8 cellular contexts compared by ENCODE assay signal in genomic region chr2:121532347-121532766, GRCh38. TPM values are rescaled to one million over a fixed set of nuclear protein-coding genes. Genes with fewer than 3 reads are reported as not detected.
A peak's percentile ranks its signal among the peaks of the same experiment; 100 is the strongest.
DNase-seq lines count a peak whose midpoint lies in the region; FAIRE-seq and TF ChIP-seq lines count a peak whose summit lies in the region.

No MANE protein-coding gene starts in this region.

- no peaks in the 10 kb centered on the region for H3K36me3 ChIP-seq in left ventricle myocardium inferior

- intact Hi-C loops in left ventricle myocardium inferior (cut with micrococcal nuclease) (loop anchor here (5.0 to 10.0 kb wide), 2 partner anchors 62 to 110 kb away; no protein-coding TSS in a partner anchor), cardiac septum (cut with DNase I) (no loop called here)

- DNase-seq in left ventricle myocardium inferior (no peak), cardiac septum (ENCODE audit: low spot score) (no peak), RPMI8226 (peak; percentile 15), fibroblast of peridontal ligament (ENCODE audit: extremely low read depth) (peak; percentile 55), urothelium cell line (ENCODE audit: low spot score) (peak; percentile 32), frontal cortex (ENCODE audit: low spot score in 2 of 2) (no peak), activated gamma-delta T cell (lab: John Stamatoyannopoulos, UW) (no peak), DMS114 treated with DMSO at 0.1 percent for 48 hours (lab: John Stamatoyannopoulos, UW; ENCODE audit: unreplicated experiment) (no peak)

- no peaks in the 10 kb centered on the region for H3K9me3 ChIP-seq in left ventricle myocardium inferior (replicated peaks)

- peak overlapping the region; percentile 85 for H3K4me3 ChIP-seq in left ventricle myocardium inferior

- peak overlapping the region; percentile 98 for H3K27ac ChIP-seq in left ventricle myocardium inferior (replicated peaks)

- H3K4me1 ChIP-seq in left ventricle myocardium inferior = peaks cover 94% of the 10 kb centered on the region

- no peaks in the 10 kb centered on the region for H3K27me3 ChIP-seq in left ventricle myocardium inferior (ENCODE audit: low read depth)

- FAIRE-seq in urothelium cell line (lab: Jason Lieb, UNC) = no peak
- no peak for FAIRE-seq in frontal cortex (lab: Jason Lieb, UNC)

- no peak for TF ChIP-seq CTCF in left ventricle myocardium inferior (IDR thresholded peaks at IDR 0.05; ENCODE audit: borderline replicate concordance)

RNA-seq across cellular contexts. Expression of gene RNU4ATAC, which starts 1.7 kb away (rescaled TPM):
- total RNA-seq in left ventricle myocardium inferior (7.3 TPM), cardiac septum (not detected), frontal cortex (under 0.01 TPM)

Comparison
In these comparisons a context has a peak if more than half of its experiments do, and no peak if none do; other contexts are left out.
1. DNase-seq: peak in RPMI8226 (single experiment), fibroblast of peridontal ligament (single experiment) and urothelium cell line (single experiment); none in left ventricle myocardium inferior (single experiment), cardiac septum (single experiment), frontal cortex (0 of 2), activated gamma-delta T cell (single experiment) and DMS114 treated with DMSO at 0.1 percent for 48 hours (single experiment).